ENCODE assay signal across 11 cellular contexts in genomic region chr17:31308372-31308905, GRCh38. TPM values are rescaled to one million over a fixed set of nuclear protein-coding genes. Genes with fewer than 3 reads are reported as not detected.
A peak's percentile ranks its signal among the peaks of the same experiment; 100 is the strongest.
DNase-seq lines count a peak whose midpoint lies in the region; ATAC-seq and TF ChIP-seq lines count a peak whose summit lies in the region.
"Had no signal": no experiment of that assay in that cellular context is flagged by ENCODE, and none has a peak within 500 bp of the region (broad histone marks: within the 10 kb centered on the region; RNA-seq: fewer than 3 reads in every experiment).

No MANE protein-coding gene starts in this region.

- H3K27me3 Mint-ChIP-seq in CD8-positive, alpha-beta T cell (ENCODE audit: low read depth) = no peaks in the 10 kb centered on the region
- no peaks in the 10 kb centered on the region for H3K27me3 Mint-ChIP-seq in T-cell
- no peaks in the 10 kb centered on the region for H3K27me3 Mint-ChIP-seq in memory B cell

- H3K27me3 ChIP-seq in CD8-positive, alpha-beta T cell (ENCODE audit: insufficient read depth, low read length) = no peaks in the 10 kb centered on the region
- H3K27me3 ChIP-seq in uterus (no peaks in the 10 kb centered on the region), BE2C (no peaks in the 10 kb centered on the region), tibial nerve (no peaks in the 10 kb centered on the region)

- peaks cover 47% of the 10 kb centered on the region for H3K36me3 Mint-ChIP-seq in CD8-positive, alpha-beta T cell
- H3K36me3 Mint-ChIP-seq in T-cell (peaks cover 41% of the 10 kb centered on the region), memory B cell (peaks cover 48% of the 10 kb centered on the region)

- H3K4me3 Mint-ChIP-seq in CD8-positive, alpha-beta T cell = peak overlapping the region; percentile 88
- H3K4me3 Mint-ChIP-seq in T-cell = peak overlapping the region; percentile 77 to 94 (median 88)
- peak overlapping the region; percentile 82 for H3K4me3 Mint-ChIP-seq in memory B cell

- no peak for TF ChIP-seq POLR2A in uterus (IDR thresholded peaks at IDR 0.05)
- no peak for TF ChIP-seq POLR2A in tibial nerve (IDR thresholded peaks at IDR 0.05)

- H3K4me3 ChIP-seq in CD8-positive, alpha-beta T cell (ENCODE audit: low read depth, low read length) = peak overlapping the region; percentile 54
- no peak overlapping the region for H3K4me3 ChIP-seq in uterus
- H3K4me3 ChIP-seq in BE2C (ENCODE audit: low read depth, low read length) = no peak overlapping the region
- no peak overlapping the region for H3K4me3 ChIP-seq in tibial nerve

- peaks cover 7% of the 10 kb centered on the region for H3K9me3 Mint-ChIP-seq in CD8-positive, alpha-beta T cell
- H3K9me3 Mint-ChIP-seq in T-cell (peaks cover 0 to 5% (median 4%) of the 10 kb centered on the region in 3 donors), memory B cell (peaks cover 4% of the 10 kb centered on the region)

- peaks cover 17% of the 10 kb centered on the region for H3K36me3 ChIP-seq in CD8-positive, alpha-beta T cell (ENCODE audit: insufficient read depth, low read length)
- H3K36me3 ChIP-seq in uterus = no peaks in the 10 kb centered on the region
- H3K36me3 ChIP-seq in BE2C = no peaks in the 10 kb centered on the region
- peaks cover 0 to 3% (median 0%) of the 10 kb centered on the region in 3 donors for H3K36me3 ChIP-seq in tibial nerve

- ATAC-seq in CD8-positive, alpha-beta T cell = peak; percentile 16
- ATAC-seq in GM21423 (IDR thresholded peaks at IDR 0.05; ENCODE audit: unreplicated experiment) (peak; percentile 36), T-cell (replicated peaks in 1 of 4) (peak in 1 of 4 experiments; percentile 42), memory B cell (ENCODE audit: low read depth) (peak; percentile 45)
- ATAC-seq: Panc1 had no signal

- H3K4me1 ChIP-seq in CD8-positive, alpha-beta T cell (ENCODE audit: insufficient read depth, low read length) = peaks cover 43% of the 10 kb centered on the region
- H3K4me1 ChIP-seq in uterus (no peaks in the 10 kb centered on the region), BE2C (no peaks in the 10 kb centered on the region), tibial nerve (no peaks in the 10 kb centered on the region)

- peak overlapping the region; percentile 69 for H3K27ac ChIP-seq in CD8-positive, alpha-beta T cell (ENCODE audit: low read depth, low read length)
- H3K27ac ChIP-seq in uterus (no peak overlapping the region), tibial nerve (peak overlapping the region in 1 of 4 donors; percentile 43)

- peaks cover 65% of the 10 kb centered on the region for H3K4me1 Mint-ChIP-seq in CD8-positive, alpha-beta T cell (ENCODE audit: low read depth)
- H3K4me1 Mint-ChIP-seq in T-cell (peaks cover 60 to 80% (median 67%) of the 10 kb centered on the region in 3 donors), memory B cell (peaks cover 44% of the 10 kb centered on the region)

- H3K9me3 ChIP-seq in CD8-positive, alpha-beta T cell (ENCODE audit: low read length) = no peaks in the 10 kb centered on the region
- H3K9me3 ChIP-seq in uterus = no peaks in the 10 kb centered on the region
- H3K9me3 ChIP-seq in BE2C = no peaks in the 10 kb centered on the region
- H3K9me3 ChIP-seq in tibial nerve = no peaks in the 10 kb centered on the region

- intact Hi-C loops in CD8-positive, alpha-beta T cell (cut with DNase I, micrococcal nuclease) = no loop called here
- intact Hi-C loops in uterus (cut with DNase I; ENCODE audit: low total_unique reads) = no loop called here

- TF ChIP-seq CTCF in CD8-positive, alpha-beta T cell (IDR thresholded peaks at IDR 0.05) = no peak
- TF ChIP-seq CTCF in uterus (IDR thresholded peaks at IDR 0.05) (no peak), BE2C (IDR thresholded peaks at IDR 0.05; ENCODE audit: low read depth, low read length) (no peak), tibial nerve (IDR thresholded peaks at IDR 0.05) (no peak)

- CTCF ChIA-PET in CD8-positive, alpha-beta T cell (lab: Charles Lee) = no interaction called here
- CTCF ChIA-PET in T-cell (lab: Charles Lee) = interaction anchor here in 1 of 2 donors (0.6 to 0.7 kb wide), 2 partner anchors 61 to 186 kb away, joined by 3 to 6 read pairs; no protein-coding TSS in a partner anchor

- 74 to 77% methylated on average over 4 of the region's 4 CpGs for WGBS in tibial nerve, 2 donors

- POLR2A ChIA-PET in CD8-positive, alpha-beta T cell (lab: Charles Lee) = interaction anchor here (0.6 to 0.7 kb wide), 2 partner anchors 9 to 32 kb away, joined by 3 to 4 read pairs; no protein-coding TSS in a partner anchor
- POLR2A ChIA-PET in T-cell (lab: Charles Lee) = interaction anchor here in 1 of 2 donors (0.5 to 2.4 kb wide), 2 partner anchors 11 to 13 kb away, joined by 3 to 17 read pairs; partner anchors contain the start of gene EVI2A

- H3K27ac Mint-ChIP-seq in CD8-positive, alpha-beta T cell = peak overlapping the region; percentile 98
- peak overlapping the region; percentile 93 to 94 for H3K27ac Mint-ChIP-seq in T-cell
- peak overlapping the region; percentile 90 for H3K27ac Mint-ChIP-seq in memory B cell

- no peak for DNase-seq in CD8-positive, alpha-beta T cell
- DNase-seq in T-cell (no peak), memory B cell (ENCODE audit: low spot score in 2 of 2) (no peak), uterus (no peak), SW 1271 (lab: John Stamatoyannopoulos, UW) (no peak), BE2C (no peak), tibial nerve (ENCODE audit: low spot score in 2 of 2) (no peak)
- DNase-seq: stimulated activated CD4-positive, alpha-beta T cell treated with anti-CD3 and anti-CD28 coated beads, Interleukin-2, amount 100 ng/mL, for 24 hours had no signal

- TF ChIP-seq EP300 in tibial nerve (IDR thresholded peaks at IDR 0.05) = no peak

RNA-seq across cellular contexts. Expression of gene EVI2B, which starts 5.4 kb away (rescaled TPM):
- 10 to 100 TPM; 77.5 to 82.0 TPM for total RNA-seq in CD8-positive, alpha-beta T cell
- 100 to 1,000 TPM in 4 of 5 donors, 10 to 100 TPM in 1; 86.2 to 130 (median 111) TPM for total RNA-seq in T-cell
- total RNA-seq in uterus = 1 to 10 TPM in 3 of 4 donors, under 1 TPM in 1; 0.76 to 9.1 (median 2.9) TPM
- not detected for polyA plus RNA-seq in BE2C (2012; ENCODE audit: insufficient read depth, insufficient read length, low read depth)
- 1 to 10 TPM; 5.7 to 9.9 (median 9.3) TPM for total RNA-seq in tibial nerve

RNA-seq across cellular contexts. Expression of gene OMG, which starts 11.4 kb away (rescaled TPM):
- under 1 TPM; 0.41 to 0.44 TPM for total RNA-seq in CD8-positive, alpha-beta T cell
- total RNA-seq in T-cell (1 to 10 TPM in 1 of 5 donors, under 1 TPM in 4; 0.43 to 1.1 (median 0.80) TPM), uterus (1 to 10 TPM in 1 of 4 donors, under 1 TPM in 1, not detected in 2; 0.51 to 1.0 TPM), tibial nerve (not detected)
- polyA plus RNA-seq in BE2C (2012; ENCODE audit: insufficient read depth, insufficient read length, low read depth) = not detected
- total RNA-seq: ureter had no signal

RNA-seq across cellular contexts. Expression of gene EVI2A, which starts 13.0 kb away (rescaled TPM):
- total RNA-seq in CD8-positive, alpha-beta T cell = 10 to 100 TPM; 43.3 to 44.4 TPM
- 10 to 100 TPM; 42.3 to 84.9 (median 80.0) TPM for total RNA-seq in T-cell
- total RNA-seq in uterus = 10 to 100 TPM in 2 of 4 donors, 1 to 10 TPM in 2; 2.0 to 17.9 (median 7.2) TPM
- polyA plus RNA-seq in BE2C (2012; ENCODE audit: insufficient read depth, insufficient read length, low read depth) = not detected
- 1 to 10 TPM; 2.9 to 5.5 (median 4.2) TPM for total RNA-seq in tibial nerve

Comparison
In these comparisons a context has a peak if more than half of its experiments do, and no peak if none do; other contexts are left out.
1. RNA of gene EVI2B, which starts 5.4 kb away (total RNA-seq): 86.2 to 130 TPM in T-cell and 77.5 to 82.0 TPM in CD8-positive, alpha-beta T cell; 5.7 to 9.9 TPM in tibial nerve and 0.76 to 9.1 TPM in uterus; every median in the first group is over 4 times any median in the second.
2. Peak in every context shown above with its lines, with median percentiles within 50 percentile points of each other: H3K27ac Mint-ChIP-seq and H3K4me3 Mint-ChIP-seq.